23 cellular contexts compared by ENCODE assay signal in genomic region chr13:43544011-43544410, GRCh38.
DNase-seq lines count a peak whose midpoint lies in the region; ATAC-seq and TF ChIP-seq lines count a peak whose summit lies in the region.
"Had no signal": no experiment of that assay in that cellular context is flagged by ENCODE, and none has a peak within 500 bp of the region (broad histone marks: within the 10 kb centered on the region; RNA-seq: fewer than 3 reads in every experiment).

No MANE protein-coding gene starts in this region.

- CTCF ChIA-PET in OCI-LY7 (lab: Charles Lee; ENCODE audit: unreplicated experiment), result no interaction called here

- H4K20me1 ChIP-seq in OCI-LY7 (ENCODE audit: insufficient read depth, low read length), result no peaks in the 10 kb centered on the region

- H3K9me2 ChIP-seq in OCI-LY7 (ENCODE audit: insufficient read depth, low read length), result no peaks in the 10 kb centered on the region

- no peaks in the 10 kb centered on the region for H3K36me3 ChIP-seq in OCI-LY7 (ENCODE audit: insufficient read depth, low read length)
- H3K36me3 ChIP-seq: heart left ventricle had no signal

- intact Hi-C loops in posterior vena cava (cut with DNase I) (no loop called here), OCI-LY7 (cut with micrococcal nuclease; ENCODE audit: unreplicated experiment) (no loop called here)

- no peaks in the 10 kb centered on the region for H3K79me2 ChIP-seq in OCI-LY7 (ENCODE audit: insufficient read depth, low read depth, low read length)

- peak; percentile 80 for ATAC-seq in omental fat pad (ENCODE audit: low FRiP score)
- ATAC-seq: activated CD8-positive, alpha-beta T cell treated with anti-CD3 and anti-CD28 coated beads for 36 hours; heart left ventricle; naive thymus-derived CD4-positive, alpha-beta T cell; Right ventricle myocardium inferior; WTC11 had no signal

- DNase-seq in ELF-1 (ENCODE audit: low read depth, low spot score) (peak; percentile 23), RPMI7951 (ENCODE audit: low read depth) (peak; percentile 26), epithelial cell of esophagus (ENCODE audit: low read depth) (peak; percentile 19), omental fat pad (ENCODE audit: low spot score) (no peak), DMS 273 (lab: John Stamatoyannopoulos, UW; ENCODE audit: unreplicated experiment) (no peak), 8988T (no peak), posterior vena cava (ENCODE audit: low spot score) (no peak), OCI-LY7 (ENCODE audit: low spot score) (no peak)
- DNase-seq: activated CD8-positive, alpha-beta T cell treated with anti-CD3 and anti-CD28 coated beads for 36 hours; activated naive CD4-positive, alpha-beta T cell treated with anti-CD3 and anti-CD28 coated beads, Interleukin-2, amount 50 U/mL, for 16 hours; activated T-cell treated with anti-CD3 and anti-CD28 coated beads, Interleukin-2, amount 50 U/mL, for 24 hours; AML-193; Caco-2; heart left ventricle; immature natural killer cell; MM.1S; naive thymus-derived CD4-positive, alpha-beta T cell; NCI-H1694; small intestine; stimulated activated CD4-positive, alpha-beta T cell treated with anti-CD3 and anti-CD28 coated beads, Interleukin-4, amount 100 ng/mL, for 4 hours had no signal

- H3K4me3 ChIP-seq in epithelial cell of esophagus (ENCODE audit: low read length) (no peak overlapping the region), OCI-LY7 (ENCODE audit: low read depth, low read length, poor library complexity, severe bottlenecking) (no peak overlapping the region)
- H3K4me3 ChIP-seq: heart left ventricle, lung had no signal

- BruUV-seq in OCI-LY7 (replicated peaks; lab: Mats Ljungman, UMichigan), result no TSS peak

- POLR2A ChIA-PET in OCI-LY7 (lab: Charles Lee), result interaction anchor here (0.7 kb wide), 1 partner anchor 67 kb away, joined by 3 read pairs; no protein-coding TSS in a partner anchor

- no peak overlapping the region for H3K4me2 ChIP-seq in OCI-LY7 (ENCODE audit: low read length)

- TF ChIP-seq CTCF in epithelial cell of esophagus (IDR thresholded peaks at IDR 0.05; ENCODE audit: insufficient read depth, low read depth, low read length, missing control alignments) (no peak), omental fat pad (IDR thresholded peaks at IDR 0.05) (no peak), OCI-LY7 (conservative IDR thresholded peaks at IDR 0.05; ENCODE audit: low read length) (no peak)

- H3K4me1 ChIP-seq in OCI-LY7 (ENCODE audit: insufficient read depth, low read length, poor library complexity, severe bottlenecking), result no peaks in the 10 kb centered on the region

- no peak overlapping the region for H2AFZ ChIP-seq in OCI-LY7 (ENCODE audit: low read length)

- no peak overlapping the region for H3K27ac ChIP-seq in OCI-LY7 (ENCODE audit: low read depth, low read length, poor library complexity, severe bottlenecking)

- H3K9me3 ChIP-seq in OCI-LY7 (ENCODE audit: low read length), result no peaks in the 10 kb centered on the region

Comparison
In these comparisons a context has a peak if more than half of its experiments do, and no peak if none do; other contexts are left out.
1. DNase-seq: peak in ELF-1 (single experiment), RPMI7951 (single experiment) and epithelial cell of esophagus (single experiment); none in omental fat pad (single experiment), DMS 273 (single experiment), 8988T (single experiment), posterior vena cava (single experiment) and OCI-LY7 (single experiment).